ENCODE assay signal across 9 cellular contexts in genomic region chr3:125990253-125990970, GRCh38. TPM values are rescaled to one million over a fixed set of nuclear protein-coding genes. Genes with fewer than 3 reads are reported as not detected.
A peak's percentile ranks its signal among the peaks of the same experiment; 100 is the strongest.
DNase-seq lines count a peak whose midpoint lies in the region; ATAC-seq, FAIRE-seq and TF ChIP-seq lines count a peak whose summit lies in the region.
"Had no signal": no experiment of that assay in that cellular context is flagged by ENCODE, and none has a peak within 500 bp of the region (broad histone marks: within the 10 kb centered on the region; RNA-seq: fewer than 3 reads in every experiment).

No MANE protein-coding gene starts in this region.

- peak overlapping the region in 5 of 6 donors; percentile 87 to 99 (median 97) for H3K27ac Mint-ChIP-seq in immature natural killer cell

- FAIRE-seq in bronchial epithelial cell (lab: Jason Lieb, UNC), result no peak
- FAIRE-seq: colon had no signal

- no peaks in the 10 kb centered on the region for H3K4me1 ChIP-seq in HEK293 (ENCODE audit: control insufficient read depth, insufficient read depth, low read length)

- H3K4me3 Mint-ChIP-seq in immature natural killer cell, result peak overlapping the region; percentile 52 to 100 (median 98)

- H3K36me3 ChIP-seq in HEK293 (ENCODE audit: control insufficient read depth in 2 of 2, insufficient read depth in 1 of 2, low read length in 2 of 2) (no peaks in the 10 kb centered on the region), bronchial epithelial cell (ENCODE audit: control insufficient read depth, insufficient read depth, low read length) (no peaks in the 10 kb centered on the region)

- peaks cover 2 to 6% (median 4%) of the 10 kb centered on the region in 3 donors for H3K27me3 Mint-ChIP-seq in immature natural killer cell (ENCODE audit: low read depth in 3 of 3)

- ATAC-seq in GM18519 (IDR thresholded peaks at IDR 0.05; ENCODE audit: low FRiP score, unreplicated experiment), result no peak

- peaks cover 0 to 24% of the 10 kb centered on the region in 2 donors for H3K4me1 Mint-ChIP-seq in immature natural killer cell

- peaks cover 0 to 4% (median 0%) of the 10 kb centered on the region in 3 donors for H3K36me3 Mint-ChIP-seq in immature natural killer cell

- peaks cover 0 to 4% (median 0%) of the 10 kb centered on the region in 6 donors for H3K9me3 Mint-ChIP-seq in immature natural killer cell

- TF ChIP-seq CTCF in HEK293 (tag by site-specific recombination; IDR thresholded peaks at IDR 0.05) (no peak), VCaP (conservative IDR thresholded peaks at IDR 0.05) (no peak), bronchial epithelial cell (IDR thresholded peaks at IDR 0.05; ENCODE audit: insufficient read depth, low read length, severe bottlenecking) (no peak)

- DNase-seq in DMS79 (lab: John Stamatoyannopoulos, UW) (peak; percentile 94), NCI-H2029 (lab: John Stamatoyannopoulos, UW) (peak; percentile 79), bronchial epithelial cell (ENCODE audit: low read depth) (peak; percentile 85), immature natural killer cell (peak in 2 of 3 donors; percentile 66 to 76)
- peak; percentile 53 to 74 for DNase-seq in stimulated activated CD4-positive, alpha-beta T cell treated with anti-CD3 and anti-CD28 coated beads, Interleukin-12 subunit alpha, Interleukin-12 subunit beta, amount 100 ng/mL, for 24 hours (ENCODE audit: low read depth in 2 of 2)

- CTCF ChIA-PET in HEK293 (lab: Yijun Ruan, JAX), result interaction anchor here (0.6 to 1.1 kb wide), 2 partner anchors 92 to 230 kb away, joined by 3 to 4 read pairs; no protein-coding TSS in a partner anchor

- peak overlapping the region; percentile 72 for H3K4me3 ChIP-seq in HEK293 (ENCODE audit: low read depth, low read length)
- peak overlapping the region; percentile 47 for H3K4me3 ChIP-seq in bronchial epithelial cell (ENCODE audit: low read depth, low read length)

- H3K27ac ChIP-seq in HEK293 (ENCODE audit: extremely low read depth, low read depth, low read length) (peak overlapping the region; percentile 80), VCaP (peak overlapping the region; percentile 61)

- no peaks in the 10 kb centered on the region for H3K27me3 ChIP-seq in bronchial epithelial cell (ENCODE audit: control insufficient read depth, insufficient read depth, low read length)

- no peaks in the 10 kb centered on the region for H3K9me3 ChIP-seq in HEK293 (ENCODE audit: control insufficient read depth, insufficient read depth, low read depth, low read length)

- POLR2A ChIA-PET in HEK293 (lab: Yijun Ruan, JAX), result interaction anchor here (1.3 kb wide), 1 partner anchor 94 kb away, joined by 4 read pairs; the partner anchor contains the start of gene SLC41A3

TF ChIP-seq in HEK293, 187 proteins besides CTCF, POLR2A, EP300 and RAD21 (continues in another document):
- TF ChIP-seq GLIS1 (tag by site-specific recombination; IDR thresholded peaks at IDR 0.05), result 0 out of 2 replicates have a peak, but pooled peaks have one; percentile 20
- 0 out of 2 replicates have a peak, but pooled peaks have one; percentile 24 for TF ChIP-seq KLF1 (tag by site-specific recombination; IDR thresholded peaks at IDR 0.05)
- TF ChIP-seq SP3 (tag by site-specific recombination; IDR thresholded peaks at IDR 0.05), result peak; percentile 54
- TF ChIP-seq ZBTB48 (tag by site-specific recombination; IDR thresholded peaks at IDR 0.05), result no peak
- TF ChIP-seq, protein P1, sequence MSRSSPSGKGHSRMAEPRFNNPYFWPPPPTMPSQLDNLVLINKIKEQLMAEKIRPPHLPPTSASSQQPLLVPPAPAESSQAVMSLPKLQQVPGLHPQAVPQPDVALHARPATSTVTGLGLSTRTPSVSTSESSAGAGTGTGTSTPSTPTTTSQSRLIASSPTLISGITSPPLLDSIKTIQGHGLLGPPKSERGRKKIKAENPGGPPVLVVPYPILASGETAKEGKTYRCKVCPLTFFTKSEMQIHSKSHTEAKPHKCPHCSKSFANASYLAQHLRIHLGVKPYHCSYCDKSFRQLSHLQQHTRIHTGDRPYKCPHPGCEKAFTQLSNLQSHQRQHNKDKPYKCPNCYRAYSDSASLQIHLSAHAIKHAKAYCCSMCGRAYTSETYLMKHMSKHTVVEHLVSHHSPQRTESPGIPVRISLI (tag by site-specific recombination; IDR thresholded peaks at IDR 0.05), result peak; percentile 54; the same call in 1 of the 2 replicates
- 0 out of 2 replicates have a peak, but pooled peaks have one; percentile 41 for TF ChIP-seq KLF9 (tag by site-specific recombination; IDR thresholded peaks at IDR 0.05; ENCODE audit: low read depth)
- TF ChIP-seq SETDB1 (IDR thresholded peaks at IDR 0.05; ENCODE audit: insufficient read length, low read length), result peak; percentile 23
- 0 out of 2 replicates have a peak, but pooled peaks have one; percentile 24 for TF ChIP-seq KLF16 (tag by site-specific recombination; IDR thresholded peaks at IDR 0.05)
- TF ChIP-seq, protein P2, sequence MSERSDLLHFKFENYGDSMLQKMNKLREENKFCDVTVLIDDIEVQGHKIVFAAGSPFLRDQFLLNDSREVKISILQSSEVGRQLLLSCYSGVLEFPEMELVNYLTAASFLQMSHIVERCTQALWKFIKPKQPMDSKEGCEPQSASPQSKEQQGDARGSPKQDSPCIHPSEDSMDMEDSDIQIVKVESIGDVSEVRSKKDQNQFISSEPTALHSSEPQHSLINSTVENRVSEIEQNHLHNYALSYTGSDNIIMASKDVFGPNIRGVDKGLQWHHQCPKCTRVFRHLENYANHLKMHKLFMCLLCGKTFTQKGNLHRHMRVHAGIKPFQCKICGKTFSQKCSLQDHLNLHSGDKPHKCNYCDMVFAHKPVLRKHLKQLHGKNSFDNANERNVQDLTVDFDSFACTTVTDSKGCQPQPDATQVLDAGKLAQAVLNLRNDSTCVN (tag by site-specific recombination; optimal IDR thresholded peaks at IDR 0.05), result peak; percentile 27
- peak; percentile 80 for TF ChIP-seq SP2 (tag by site-specific recombination; IDR thresholded peaks at IDR 0.05)
- TF ChIP-seq ZBTB17 (tag by site-specific recombination; IDR thresholded peaks at IDR 0.05), result no peak
- TF ChIP-seq, protein P3, sequence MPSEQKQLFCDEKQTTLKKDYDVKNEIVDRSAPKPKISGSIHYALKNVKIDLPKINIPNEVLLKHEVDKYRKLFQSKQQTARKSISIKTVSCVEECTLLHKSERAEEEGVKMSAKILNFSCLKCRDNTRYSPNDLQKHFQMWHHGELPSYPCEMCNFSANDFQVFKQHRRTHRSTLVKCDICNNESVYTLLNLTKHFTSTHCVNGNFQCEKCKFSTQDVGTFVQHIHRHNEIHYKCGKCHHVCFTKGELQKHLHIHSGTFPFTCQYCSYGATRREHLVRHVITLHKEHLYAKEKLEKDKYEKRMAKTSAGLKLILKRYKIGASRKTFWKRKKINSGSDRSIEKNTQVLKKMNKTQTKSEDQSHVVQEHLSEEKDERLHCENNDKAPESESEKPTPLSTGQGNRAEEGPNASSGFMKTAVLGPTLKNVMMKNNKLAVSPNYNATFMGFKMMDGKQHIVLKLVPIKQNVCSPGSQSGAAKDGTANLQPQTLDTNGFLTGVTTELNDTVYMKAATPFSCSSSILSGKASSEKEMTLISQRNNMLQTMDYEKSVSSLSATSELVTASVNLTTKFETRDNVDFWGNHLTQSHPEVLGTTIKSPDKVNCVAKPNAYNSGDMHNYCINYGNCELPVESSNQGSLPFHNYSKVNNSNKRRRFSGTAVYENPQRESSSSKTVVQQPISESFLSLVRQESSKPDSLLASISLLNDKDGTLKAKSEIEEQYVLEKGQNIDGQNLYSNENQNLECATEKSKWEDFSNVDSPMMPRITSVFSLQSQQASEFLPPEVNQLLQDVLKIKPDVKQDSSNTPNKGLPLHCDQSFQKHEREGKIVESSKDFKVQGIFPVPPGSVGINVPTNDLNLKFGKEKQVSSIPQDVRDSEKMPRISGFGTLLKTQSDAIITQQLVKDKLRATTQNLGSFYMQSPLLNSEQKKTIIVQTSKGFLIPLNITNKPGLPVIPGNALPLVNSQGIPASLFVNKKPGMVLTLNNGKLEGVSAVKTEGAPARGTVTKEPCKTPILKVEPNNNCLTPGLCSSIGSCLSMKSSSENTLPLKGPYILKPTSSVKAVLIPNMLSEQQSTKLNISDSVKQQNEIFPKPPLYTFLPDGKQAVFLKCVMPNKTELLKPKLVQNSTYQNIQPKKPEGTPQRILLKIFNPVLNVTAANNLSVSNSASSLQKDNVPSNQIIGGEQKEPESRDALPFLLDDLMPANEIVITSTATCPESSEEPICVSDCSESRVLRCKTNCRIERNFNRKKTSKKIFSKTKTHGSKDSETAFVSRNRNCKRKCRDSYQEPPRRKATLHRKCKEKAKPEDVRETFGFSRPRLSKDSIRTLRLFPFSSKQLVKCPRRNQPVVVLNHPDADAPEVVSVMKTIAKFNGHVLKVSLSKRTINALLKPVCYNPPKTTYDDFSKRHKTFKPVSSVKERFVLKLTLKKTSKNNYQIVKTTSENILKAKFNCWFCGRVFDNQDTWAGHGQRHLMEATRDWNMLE (tag by site-specific recombination; conservative IDR thresholded peaks at IDR 0.05; ENCODE audit: low read depth), result peak; percentile 75
- no peak for TF ChIP-seq PRDM1 (tag by site-specific recombination; IDR thresholded peaks at IDR 0.05)
- no peak for TF ChIP-seq ZFHX2 (tag by site-specific recombination; conservative IDR thresholded peaks at IDR 0.05)
- TF ChIP-seq KLF10 (tag by site-specific recombination; IDR thresholded peaks at IDR 0.05), result peak; percentile 55; the same call in 1 of the 2 replicates
- TF ChIP-seq, protein P4, sequence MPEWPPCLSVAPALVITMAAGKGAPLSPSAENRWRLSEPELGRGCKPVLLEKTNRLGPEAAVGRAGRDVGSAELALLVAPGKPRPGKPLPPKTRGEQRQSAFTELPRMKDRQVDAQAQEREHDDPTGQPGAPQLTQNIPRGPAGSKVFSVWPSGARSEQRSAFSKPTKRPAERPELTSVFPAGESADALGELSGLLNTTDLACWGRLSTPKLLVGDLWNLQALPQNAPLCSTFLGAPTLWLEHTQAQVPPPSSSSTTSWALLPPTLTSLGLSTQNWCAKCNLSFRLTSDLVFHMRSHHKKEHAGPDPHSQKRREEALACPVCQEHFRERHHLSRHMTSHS (tag by site-specific recombination; IDR thresholded peaks at IDR 0.05), result no peak
- peak; percentile 27; the same call in 1 of the 2 replicates for TF ChIP-seq ZNF660 (tag by site-specific recombination; IDR thresholded peaks at IDR 0.05)
- peak; percentile 90 for TF ChIP-seq IKZF3 (tag by site-specific recombination; IDR thresholded peaks at IDR 0.05)

RNA-seq across cellular contexts. Expression of gene ROPN1B, which starts 21.4 kb away (rescaled TPM):
- 0.13 TPM in 1 of 2 replicates, not detected in the other for total RNA-seq in bronchial epithelial cell
- under 1 TPM in 1 of 3 donors, not detected in 2; 0.51 TPM for polyA plus RNA-seq in immature natural killer cell
